31 cellular contexts compared by ENCODE assay signal in the genomic region with DNA sequence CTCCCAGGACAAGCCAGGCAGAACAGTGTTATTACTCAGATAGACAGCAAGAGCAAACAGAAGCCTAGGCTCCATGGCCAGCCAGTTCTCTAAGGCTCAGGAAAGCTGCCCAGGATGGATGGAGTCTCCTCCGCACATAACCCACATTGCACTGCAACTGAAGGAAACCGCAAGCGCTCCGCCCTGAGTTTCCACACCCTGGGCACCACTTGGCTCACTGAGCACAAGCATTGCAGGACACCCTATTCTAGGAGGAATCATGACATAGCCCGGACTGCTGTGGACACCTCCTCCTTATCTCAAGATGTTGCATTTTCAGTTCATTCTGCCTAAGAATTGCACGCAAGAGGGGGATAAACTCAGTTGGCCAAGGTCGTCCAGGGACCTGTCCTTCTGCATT. TPM values are rescaled to one million over a fixed set of nuclear protein-coding genes. Genes with fewer than 3 reads are reported as not detected.
"Had no signal": no experiment of that assay in that cellular context is flagged by ENCODE, and none has a peak within 500 bp of the region (broad histone marks: within the 10 kb centered on the region; RNA-seq: fewer than 3 reads in every experiment).

No MANE protein-coding gene starts in this region.

- H3K4me2 ChIP-seq: hepatocyte had no signal

- H3K27ac ChIP-seq: colonic mucosa, epithelial cell of prostate, gastrocnemius medialis, hepatocyte, neutrophil, parathyroid adenoma, prostate gland, right atrium auricular region, sigmoid colon, transverse colon, upper lobe of right lung, uterus had no signal

- H3K4me1 ChIP-seq: colonic mucosa, gastrocnemius medialis, parathyroid adenoma, prostate gland, right atrium auricular region, sigmoid colon, transverse colon, upper lobe of right lung, uterus had no signal

- H3K9ac ChIP-seq: parathyroid adenoma had no signal

- H3K36me3 ChIP-seq: colonic mucosa, gastrocnemius medialis, neutrophil, prostate gland, right atrium auricular region, sigmoid colon, transverse colon, upper lobe of right lung, uterus had no signal

- ATAC-seq: esophagus mucosa; gastrocnemius medialis; left lobe of liver; mucosa of descending colon; natural killer cell treated with Interleukin-12 subunit alpha and Interleukin-12 subunit beta and Interleukin-15 and Interleukin-18, amount 100 ng/mL, for 72 hours; stimulated activated naive B cell treated with anti-CD40 and anti-IgM and Interleukin-4, amounts not matched to agents 10 μg/mL and 1 μg/mL and 100 μg/mL, for 72 hours; upper lobe of right lung had no signal

- H2AFZ ChIP-seq: hepatocyte, parathyroid adenoma had no signal

- H3K27me3 ChIP-seq: colonic mucosa, hepatocyte, right atrium auricular region, sigmoid colon, transverse colon, uterus had no signal

- DNase-seq: colonic mucosa; effector CD8-positive, alpha-beta T cell; endodermal cell; foreskin fibroblast; gastrocnemius medialis; head of caudate nucleus; kidney; mucosa of descending colon; naive B cell; sigmoid colon; stimulated activated CD4-positive, alpha-beta T cell treated with anti-CD3 and anti-CD28 coated beads, Interleukin-4, amount 100 ng/mL, for 4 hours; stimulated activated naive B cell treated with anti-CD40 and anti-IgM and Interleukin-4, amounts not matched to agents 10 μg/mL and 1 μg/mL and 100 μg/mL, for 72 hours; transverse colon; upper lobe of right lung; uterus had no signal

- H3K4me3 ChIP-seq: colonic mucosa, gastrocnemius medialis, hepatocyte, lung, mucosa of descending colon, prostate gland, right atrium auricular region, sigmoid colon, transverse colon, upper lobe of right lung, uterus had no signal

- H3K9me3 ChIP-seq: colonic mucosa, gastrocnemius medialis, mucosa of descending colon, neutrophil, prostate gland, right atrium auricular region, sigmoid colon, transverse colon, upper lobe of right lung, uterus had no signal

RNA-seq across cellular contexts. Expression of a gene that starts 42.9 kb away (rescaled TPM):
- total RNA-seq: colonic mucosa; esophagus mucosa; gastrocnemius medialis; glomerular endothelial cell; hepatocyte; kidney; left lobe of liver; liver; lung; mesothelial cell of epicardium; mucosa of descending colon; natural killer cell treated with Interleukin-12 subunit alpha and Interleukin-12 subunit beta and Interleukin-15 and Interleukin-18, amount 100 ng/mL, for 72 hours; neural crest cell; omental fat pad; prostate gland; right atrium auricular region; sigmoid colon; transverse colon; upper lobe of right lung; uterus had no signal
- polyA plus RNA-seq: hepatocyte, liver, sigmoid colon, thymus had no signal
